9 cellular contexts compared by ENCODE assay signal in the genomic region with DNA sequence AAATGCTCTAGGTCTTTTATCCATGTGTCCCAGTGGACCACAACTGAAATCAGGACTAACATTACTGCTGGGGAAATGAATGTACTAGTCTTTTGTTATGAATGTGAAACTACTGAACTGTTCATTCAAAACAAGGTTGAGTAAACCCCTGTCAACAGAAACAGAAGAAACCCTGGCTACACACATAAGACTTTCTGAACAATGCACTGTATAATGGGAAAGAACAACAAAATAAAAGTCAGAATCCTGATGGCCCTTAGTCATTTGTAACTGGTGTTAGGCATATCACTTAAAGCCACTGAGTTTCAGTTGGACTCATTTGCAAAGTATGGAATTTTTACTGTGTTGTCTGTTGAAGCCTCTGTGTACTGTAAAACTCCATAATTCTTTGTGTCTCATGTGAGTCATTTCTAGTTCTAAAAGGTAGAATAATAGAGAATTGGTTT.
DNase-seq lines count a peak whose midpoint lies in the region; TF ChIP-seq lines count a peak whose summit lies in the region.
"Had no signal": no experiment of that assay in that cellular context is flagged by ENCODE, and none has a peak within 500 bp of the region (broad histone marks: within the 10 kb centered on the region; RNA-seq: fewer than 3 reads in every experiment).

No MANE protein-coding gene starts in this region.

- H3K27ac ChIP-seq in mesodermal cell (ENCODE audit: low read depth, low read length, severe bottlenecking): peak overlapping the region; percentile 19
- H3K27ac ChIP-seq in sigmoid colon: no peak overlapping the region

- H3K4me1 ChIP-seq in HAP-1: peaks cover 38% of the 10 kb centered on the region
- peaks cover 10% of the 10 kb centered on the region for H3K4me1 ChIP-seq in mesodermal cell (ENCODE audit: control insufficient read depth, insufficient read depth, low read length, poor library complexity, severe bottlenecking)
- H3K4me1 ChIP-seq in sigmoid colon: peaks cover 0 to 6% (median 0%) of the 10 kb centered on the region in 4 donors

- no peak for TF ChIP-seq POLR2A in sigmoid colon (IDR thresholded peaks at IDR 0.05)

- TF ChIP-seq CTCF in sigmoid colon (IDR thresholded peaks at IDR 0.05): no peak

- in situ Hi-C loops in HAP-1 (cut with MboI; ENCODE audit: low sequenced_read_pairs): no loop called here

- no peaks in the 10 kb centered on the region for H3K27me3 ChIP-seq in HAP-1 (ENCODE audit: low read depth)
- H3K27me3 ChIP-seq in sigmoid colon: no peaks in the 10 kb centered on the region

- no peak overlapping the region for H3K4me3 ChIP-seq in HAP-1
- no peak overlapping the region for H3K4me3 ChIP-seq in mesodermal cell (ENCODE audit: extremely low read depth, insufficient read depth, low read length, poor library complexity, severe bottlenecking)
- no peak overlapping the region for H3K4me3 ChIP-seq in sigmoid colon

- intact Hi-C loops in sigmoid colon (cut with DNase I): no loop called here

- DNase-seq in NCI-H2107 treated with DMSO at 0.1 percent for 48 hours (lab: John Stamatoyannopoulos, UW; ENCODE audit: unreplicated experiment) (peak; percentile 52), NCI-H2107 (lab: John Stamatoyannopoulos, UW) (no peak), HAP-1 (ENCODE audit: low spot score in 2 of 2) (peak; percentile 41 to 99), NCI-H1930 (lab: John Stamatoyannopoulos, UW) (peak; percentile 86 to 97), NCI-H1436 (lab: John Stamatoyannopoulos, UW) (no peak), glomerular visceral epithelial cell (ENCODE audit: extremely low spot score) (no peak), sigmoid colon (no peak)
- DNase-seq: KG1 had no signal

- H3K9me3 ChIP-seq in HAP-1: no peaks in the 10 kb centered on the region
- H3K9me3 ChIP-seq in mesodermal cell (ENCODE audit: control insufficient read depth, low read length): no peaks in the 10 kb centered on the region
- no peaks in the 10 kb centered on the region for H3K9me3 ChIP-seq in sigmoid colon

- H3K36me3 ChIP-seq in HAP-1 (replicated peaks) (no peaks in the 10 kb centered on the region; the same call in 1 of the 2 replicates), mesodermal cell (ENCODE audit: control insufficient read depth, insufficient read depth, low read length) (peaks cover 25% of the 10 kb centered on the region), sigmoid colon (peaks cover 0 to 22% (median 3%) of the 10 kb centered on the region in 4 donors)

- TF ChIP-seq EP300 in sigmoid colon (IDR thresholded peaks at IDR 0.05): no peak

Comparison
In these comparisons a context has a peak if more than half of its experiments do, and no peak if none do; other contexts are left out.
1. DNase-seq: peak in NCI-H2107 treated with DMSO at 0.1 percent for 48 hours (single experiment), HAP-1 (2 of 2) and NCI-H1930 (2 of 2); none in NCI-H2107 (single experiment), NCI-H1436 (single experiment), glomerular visceral epithelial cell (single experiment) and sigmoid colon (single experiment).